Comparison of ENCODE assay signal across 8 cellular contexts in the genomic region with DNA sequence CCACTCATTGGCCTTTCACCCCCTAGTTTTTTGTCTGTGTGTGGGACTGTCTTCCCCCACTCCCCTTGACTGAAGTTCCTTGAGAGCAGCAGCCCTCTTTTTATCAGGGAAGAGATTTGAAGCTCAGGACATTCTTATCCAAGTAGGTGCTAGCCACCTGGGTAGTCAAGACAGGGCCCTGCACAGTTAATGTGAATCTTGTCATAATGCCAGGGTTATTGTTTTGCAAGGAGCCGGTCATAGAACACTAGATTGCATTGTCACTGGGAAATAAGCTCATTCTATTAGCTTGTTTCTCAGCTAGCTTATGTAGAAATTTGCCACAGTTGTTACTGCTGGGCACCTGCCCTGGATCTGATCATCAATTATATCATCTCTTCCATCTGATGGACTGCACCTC. TPM values are rescaled to one million over a fixed set of nuclear protein-coding genes. Genes with fewer than 3 reads are reported as not detected.
DNase-seq lines count a peak whose midpoint lies in the region; ATAC-seq and TF ChIP-seq lines count a peak whose summit lies in the region.

No MANE protein-coding gene starts in this region.

- H3K4me3 ChIP-seq in ascending aorta (peak overlapping the region; percentile 77 to 80), lower lobe of right lung (peak overlapping the region; percentile 66), transverse colon (peak overlapping the region in 3 of 4 donors; percentile 50 to 68 (median 50))

- CTCF ChIA-PET in activated naive CD4-positive, alpha-beta T cell treated with anti-CD3 and anti-CD28 coated beads for 36 hours (lab: Charles Lee), result interaction anchor here (0.5 to 1.5 kb wide), 6 partner anchors 33 to 336 kb away, joined by 3 to 7 read pairs (median 4); a partner anchor contains a TSS

- no peaks in the 10 kb centered on the region for H3K9me3 Mint-ChIP-seq in activated naive CD4-positive, alpha-beta T cell treated with anti-CD3 and anti-CD28 coated beads for 36 hours

- H3K36me3 ChIP-seq in ascending aorta (no peaks in the 10 kb centered on the region), lower lobe of right lung (peaks cover 2% of the 10 kb centered on the region), transverse colon (no peaks in the 10 kb centered on the region)

- H3K27me3 Mint-ChIP-seq in activated naive CD4-positive, alpha-beta T cell treated with anti-CD3 and anti-CD28 coated beads for 36 hours (ENCODE audit: low read depth), result no peaks in the 10 kb centered on the region

- peaks cover 20% of the 10 kb centered on the region for H3K4me1 Mint-ChIP-seq in activated naive CD4-positive, alpha-beta T cell treated with anti-CD3 and anti-CD28 coated beads for 36 hours (ENCODE audit: low read depth)

- TF ChIP-seq EP300 in transverse colon (IDR thresholded peaks at IDR 0.05; ENCODE audit: low read depth), result no peak

- 60% methylated on average over 1 of the region's 1 CpG; no CpG with 5 or more reads in 1 of the 2 donors for WGBS in transverse colon (ENCODE audit: low coverage in 1 of 2), 2 donors

- DNase-seq in activated naive CD4-positive, alpha-beta T cell treated with anti-CD3 and anti-CD28 coated beads for 36 hours, result no peak
- DNase-seq in activated naive CD4-positive, alpha-beta T cell treated with Interleukin-2 at 50 U/mL for 16 hours, result no peak
- no peak for DNase-seq in ascending aorta (ENCODE audit: low spot score in 2 of 2)
- DNase-seq in lower lobe of right lung, result no peak
- DNase-seq in transverse colon, result no peak
- DNase-seq in NCI-H2081 treated with DMSO at 0.1 percent for 48 hours (lab: John Stamatoyannopoulos, UW), result no peak

- intact Hi-C loops in activated naive CD4-positive, alpha-beta T cell treated with anti-CD3 and anti-CD28 coated beads for 36 hours (cut with micrococcal nuclease), result loop anchor here (1.0 kb wide), 1 partner anchor 34 kb away; a partner anchor contains a TSS
- intact Hi-C loops in ascending aorta (cut with DNase I) (loop anchor here (2.0 to 5.0 kb wide), 2 partner anchors 34 to 77 kb away; a partner anchor contains a TSS), lower lobe of right lung (cut with DNase I) (no loop called here), transverse colon (cut with DNase I; ENCODE audit: low total_unique reads) (no loop called here)

- H3K9me3 ChIP-seq in ascending aorta, result no peaks in the 10 kb centered on the region
- H3K9me3 ChIP-seq in lower lobe of right lung, result no peaks in the 10 kb centered on the region
- H3K9me3 ChIP-seq in transverse colon, result no peaks in the 10 kb centered on the region

- H3K27ac ChIP-seq in ascending aorta, result no peak overlapping the region
- peak overlapping the region; percentile 83 for H3K27ac ChIP-seq in lower lobe of right lung
- peak overlapping the region; percentile 84 to 94 (median 91) for H3K27ac ChIP-seq in transverse colon

- H3K36me3 Mint-ChIP-seq in activated naive CD4-positive, alpha-beta T cell treated with anti-CD3 and anti-CD28 coated beads for 36 hours (ENCODE audit: low read depth), result peaks cover under 1% of the 10 kb centered on the region

- peak overlapping the region; percentile 92 for H3K4me3 Mint-ChIP-seq in activated naive CD4-positive, alpha-beta T cell treated with anti-CD3 and anti-CD28 coated beads for 36 hours

- H3K27ac Mint-ChIP-seq in activated naive CD4-positive, alpha-beta T cell treated with anti-CD3 and anti-CD28 coated beads for 36 hours, result peak overlapping the region; percentile 41

- peak in 1 of 2 donors; percentile 3 for ATAC-seq in lower lobe of right lung
- ATAC-seq in GM21528 (IDR thresholded peaks at IDR 0.05; ENCODE audit: low FRiP score, unreplicated experiment), result no peak
- ATAC-seq in HG03139 (IDR thresholded peaks at IDR 0.05; ENCODE audit: unreplicated experiment), result no peak

- TF ChIP-seq POLR2A in transverse colon (IDR thresholded peaks at IDR 0.05), result no peak

- no peaks in the 10 kb centered on the region for H3K27me3 ChIP-seq in ascending aorta
- H3K27me3 ChIP-seq in lower lobe of right lung (ENCODE audit: low read depth), result no peaks in the 10 kb centered on the region
- H3K27me3 ChIP-seq in transverse colon, result no peaks in the 10 kb centered on the region

- H3K4me1 ChIP-seq in ascending aorta, result peaks cover 3 to 8% of the 10 kb centered on the region in 2 donors
- H3K4me1 ChIP-seq in lower lobe of right lung, result peaks cover 29% of the 10 kb centered on the region
- peaks cover 5 to 25% (median 18%) of the 10 kb centered on the region in 4 donors for H3K4me1 ChIP-seq in transverse colon

- TF ChIP-seq CTCF in ascending aorta (IDR thresholded peaks at IDR 0.05), result no peak
- TF ChIP-seq CTCF in lower lobe of right lung (IDR thresholded peaks at IDR 0.05), result no peak
- no peak for TF ChIP-seq CTCF in transverse colon (IDR thresholded peaks at IDR 0.05)

- in situ Hi-C loops in transverse colon (cut with MboI; ENCODE audit: low pct_ligation_motif_present in 1 of 4, low pct_unique_long_range_greater_than_20kb in 1 of 4, low sequenced_read_pairs in 3 of 4), result no loop called here

RNA-seq across cellular contexts. Expression of a gene that starts 33.7 kb away (rescaled TPM):
- total RNA-seq in activated naive CD4-positive, alpha-beta T cell treated with anti-CD3 and anti-CD28 coated beads for 36 hours, result 1 to 10 TPM; 8.4 to 8.7 TPM
- 91.7 TPM for total RNA-seq in ascending aorta
- total RNA-seq in lower lobe of right lung, result 48.1 TPM
- total RNA-seq in transverse colon, result 10 to 100 TPM; 33.9 to 45.6 (median 43.1) TPM

Comparison
In these comparisons a context has a peak if more than half of its experiments do, and no peak if none do; other contexts are left out.
1. H3K27ac ChIP-seq: peak in lower lobe of right lung (single experiment) and transverse colon (4 of 4); none in ascending aorta (0 of 2).
2. intact Hi-C loops: an anchor here in activated naive CD4-positive, alpha-beta T cell treated with anti-CD3 and anti-CD28 coated beads for 36 hours (1.0 kb wide) and ascending aorta (2.0 to 5.0 kb wide); none called in lower lobe of right lung and transverse colon.
3. Peak in every context shown above with its lines, with median percentiles within 50 percentile points of each other: H3K4me3 ChIP-seq.